17 cellular contexts compared by ENCODE assay signal in genomic region chr5:179410291-179411160, GRCh38.
DNase-seq lines count a peak whose midpoint lies in the region; TF ChIP-seq lines count a peak whose summit lies in the region.
"Had no signal": no experiment of that assay in that cellular context is flagged by ENCODE, and none has a peak within 500 bp of the region (broad histone marks: within the 10 kb centered on the region; RNA-seq: fewer than 3 reads in every experiment).

No MANE protein-coding gene starts in this region.

- H3K4me1 ChIP-seq in right atrium auricular region (no peaks in the 10 kb centered on the region), left ventricle myocardium inferior (no peaks in the 10 kb centered on the region), vagina (peaks cover 21% of the 10 kb centered on the region)

- H3K9me3 ChIP-seq in right atrium auricular region: no peaks in the 10 kb centered on the region
- no peaks in the 10 kb centered on the region for H3K9me3 ChIP-seq in left ventricle myocardium inferior (replicated peaks)
- no peaks in the 10 kb centered on the region for H3K9me3 ChIP-seq in vagina

- no peaks in the 10 kb centered on the region for H3K36me3 Mint-ChIP-seq in chondrocyte (ENCODE audit: low read depth)

- H3K27me3 ChIP-seq in right atrium auricular region: no peaks in the 10 kb centered on the region
- H3K27me3 ChIP-seq in left ventricle myocardium inferior (ENCODE audit: low read depth): peaks cover 57% of the 10 kb centered on the region
- no peaks in the 10 kb centered on the region for H3K27me3 ChIP-seq in vagina

- H3K4me3 ChIP-seq in right atrium auricular region (no peak overlapping the region), left ventricle myocardium inferior (no peak overlapping the region), vagina (no peak overlapping the region)

- TF ChIP-seq CTCF in right atrium auricular region (IDR thresholded peaks at IDR 0.05) (no peak), left ventricle myocardium inferior (IDR thresholded peaks at IDR 0.05; ENCODE audit: borderline replicate concordance) (no peak), chondrocyte (IDR thresholded peaks at IDR 0.05) (no peak), vagina (IDR thresholded peaks at IDR 0.05) (no peak)

- H3K36me3 ChIP-seq in right atrium auricular region (no peaks in the 10 kb centered on the region), left ventricle myocardium inferior (no peaks in the 10 kb centered on the region), vagina (no peaks in the 10 kb centered on the region)

- no peaks in the 10 kb centered on the region for H3K9me3 Mint-ChIP-seq in chondrocyte (ENCODE audit: low read depth)
- H3K9me3 Mint-ChIP-seq: CD4-positive, alpha-beta T cell had no signal

- DNase-seq in right atrium auricular region (ENCODE audit: low spot score) (peak; percentile 63), left ventricle myocardium inferior (no peak), chondrocyte (ENCODE audit: low spot score) (peak; percentile 68), islet precursor cell (peak; percentile 44), vagina (ENCODE audit: extremely low spot score in 2 of 2) (peak; percentile 75 to 93), COLO829 (ENCODE audit: low spot score) (no peak), NCI-H1105 (lab: John Stamatoyannopoulos, UW) (no peak)
- DNase-seq in stimulated activated CD4-positive, alpha-beta T cell treated with anti-CD3 and anti-CD28 coated beads, Interleukin-4, amount 100 ng/mL, for 24 hours: no peak
- DNase-seq: CD4-positive, alpha-beta T cell; DMS79 treated with DMSO at 0.1 percent for 48 hours; HCEC 1CT; IMR-90; Kasumi-1; NCI-H1417; NCI-H1930; NCI-H2171; NCI-H82 had no signal

- intact Hi-C loops in left ventricle myocardium inferior (cut with micrococcal nuclease): no loop called here
- intact Hi-C loops in vagina (cut with DNase I): no loop called here

- no peak overlapping the region for H3K4me3 Mint-ChIP-seq in chondrocyte (ENCODE audit: unreplicated experiment)
- H3K4me3 Mint-ChIP-seq: CD4-positive, alpha-beta T cell had no signal

- no peak overlapping the region for H3K27ac Mint-ChIP-seq in chondrocyte (ENCODE audit: unreplicated experiment)
- H3K27ac Mint-ChIP-seq: CD4-positive, alpha-beta T cell had no signal

- TF ChIP-seq POLR2A in vagina (IDR thresholded peaks at IDR 0.05): no peak

- H3K27ac ChIP-seq in right atrium auricular region: no peak overlapping the region
- H3K27ac ChIP-seq in left ventricle myocardium inferior (replicated peaks): no peak overlapping the region
- H3K27ac ChIP-seq in vagina: no peak overlapping the region

- H3K4me1 Mint-ChIP-seq in chondrocyte (ENCODE audit: low read depth): peaks cover 6% of the 10 kb centered on the region

- H3K27me3 Mint-ChIP-seq in chondrocyte (ENCODE audit: low read depth): no peaks in the 10 kb centered on the region

Comparison
In these comparisons a context has a peak if more than half of its experiments do, and no peak if none do; other contexts are left out.
1. DNase-seq: peak in right atrium auricular region (single experiment), chondrocyte (single experiment), islet precursor cell (single experiment) and vagina (2 of 2); none in left ventricle myocardium inferior (single experiment), COLO829 (single experiment), stimulated activated CD4-positive, alpha-beta T cell treated with anti-CD3 and anti-CD28 coated beads, Interleukin-4, amount 100 ng/mL, for 24 hours (single experiment) and NCI-H1105 (single experiment).